1 cellular context compared by ENCODE assay signal in genomic region chr16:65641693-65642289, GRCh38.
TF ChIP-seq lines count a peak whose summit lies in the region.

No MANE protein-coding gene starts in this region.

TF ChIP-seq in HepG2, 621 proteins besides CTCF, POLR2A, EP300 and RAD21 (continued from another document and continues in another):
- peak; percentile 87 for TF ChIP-seq PAXIP1 (CRISPR knock-in tag; conservative IDR thresholded peaks at IDR 0.05)
- peak; percentile 71 for TF ChIP-seq ASH2L (IDR thresholded peaks at IDR 0.05; ENCODE audit: insufficient read length, low read depth, low read length)
- TF ChIP-seq SCMH1 (CRISPR knock-in tag; IDR thresholded peaks at IDR 0.05; ENCODE audit: borderline replicate concordance) = no peak
- TF ChIP-seq ZNF564 (CRISPR knock-in tag; IDR thresholded peaks at IDR 0.05) = no peak
- TF ChIP-seq MTERF4 (CRISPR knock-in tag; IDR thresholded peaks at IDR 0.05) = no peak
- TF ChIP-seq ZFP36L1 (CRISPR knock-in tag; IDR thresholded peaks at IDR 0.05) = peak; percentile 73; the same call in 1 of the 2 replicates
- TF ChIP-seq ETS1 (CRISPR knock-in tag; IDR thresholded peaks at IDR 0.05) = no peak
- no peak for TF ChIP-seq RBM39 (IDR thresholded peaks at IDR 0.05; ENCODE audit: low read depth, low read length, poor library complexity, severe bottlenecking)
- TF ChIP-seq KLF12 (CRISPR knock-in tag; IDR thresholded peaks at IDR 0.05; ENCODE audit: borderline replicate concordance) = no peak
- TF ChIP-seq SMAD3 (CRISPR knock-in tag; IDR thresholded peaks at IDR 0.05) = no peak
- no peak for TF ChIP-seq ZNF101 (CRISPR knock-in tag; IDR thresholded peaks at IDR 0.05; ENCODE audit: borderline replicate concordance, low read depth)
- no peak for TF ChIP-seq SNAPC4 (CRISPR knock-in tag; IDR thresholded peaks at IDR 0.05)
- no peak for TF ChIP-seq MAFG (CRISPR knock-in tag; IDR thresholded peaks at IDR 0.05)
- TF ChIP-seq CREB3 (CRISPR knock-in tag; IDR thresholded peaks at IDR 0.05) = no peak
- no peak for TF ChIP-seq ZNF773 (CRISPR knock-in tag; IDR thresholded peaks at IDR 0.05; ENCODE audit: borderline replicate concordance)
- TF ChIP-seq FOXK2 (IDR thresholded peaks at IDR 0.05) = 0 out of 2 replicates have a peak, but pooled peaks have one; percentile 31
- TF ChIP-seq ZNF567 (CRISPR knock-in tag; IDR thresholded peaks at IDR 0.05; ENCODE audit: borderline replicate concordance) = no peak
- TF ChIP-seq ZNF20 (CRISPR knock-in tag; IDR thresholded peaks at IDR 0.05) = no peak
- no peak for TF ChIP-seq ZBTB7A (CRISPR knock-in tag; IDR thresholded peaks at IDR 0.05)
- no peak for TF ChIP-seq SIN3A (IDR thresholded peaks at IDR 0.05; ENCODE audit: borderline replicate concordance, low read depth, low read length)
- TF ChIP-seq UBTF (CRISPR knock-in tag; IDR thresholded peaks at IDR 0.05) = no peak
- TF ChIP-seq SP5 (CRISPR knock-in tag; IDR thresholded peaks at IDR 0.05; ENCODE audit: borderline replicate concordance, low read depth) = peak; percentile 90
- TF ChIP-seq KAT8 (CRISPR knock-in tag; IDR thresholded peaks at IDR 0.05) = no peak
- peak; percentile 52; the same call in 1 of the 2 replicates for TF ChIP-seq ZKSCAN8 (CRISPR knock-in tag; IDR thresholded peaks at IDR 0.05; ENCODE audit: borderline replicate concordance)
- TF ChIP-seq ZNF556 (CRISPR knock-in tag; IDR thresholded peaks at IDR 0.05; ENCODE audit: borderline replicate concordance) = no peak; the same call in 1 of the 2 replicates
- TF ChIP-seq E2F2 (CRISPR knock-in tag; IDR thresholded peaks at IDR 0.05; ENCODE audit: borderline replicate concordance) = no peak
- peak; percentile 53; the same call in 1 of the 2 replicates for TF ChIP-seq ZNF503 (CRISPR knock-in tag; IDR thresholded peaks at IDR 0.05)
- TF ChIP-seq AHDC1 (CRISPR knock-in tag; IDR thresholded peaks at IDR 0.05; ENCODE audit: borderline replicate concordance) = peak; percentile 92
- TF ChIP-seq ZNF383 (CRISPR knock-in tag; IDR thresholded peaks at IDR 0.05; ENCODE audit: borderline replicate concordance) = no peak
